18 cellular contexts compared by ENCODE assay signal in genomic region chr14:105467249-105467941, GRCh38. TPM values are rescaled to one million over a fixed set of nuclear protein-coding genes. Genes with fewer than 3 reads are reported as not detected.
DNase-seq lines count a peak whose midpoint lies in the region; ATAC-seq and TF ChIP-seq lines count a peak whose summit lies in the region.
"Had no signal": no experiment of that assay in that cellular context is flagged by ENCODE, and none has a peak within 500 bp of the region (broad histone marks: within the 10 kb centered on the region; RNA-seq: fewer than 3 reads in every experiment).

No MANE protein-coding gene starts in this region.

- DNase-seq in left ventricle myocardium inferior (no peak), left cardiac atrium (no peak), SK-N-MC (ENCODE audit: low read depth, low spot score) (no peak), right cardiac atrium (peak in 1 of 3 donors; percentile 56), NCI-H128 (lab: John Stamatoyannopoulos, UW; ENCODE audit: unreplicated experiment) (no peak), NCI-H1930 (lab: John Stamatoyannopoulos, UW) (no peak), midbrain (lab: John Stamatoyannopoulos, UW) (no peak)
- DNase-seq: ACHN; activated CD8-positive, alpha-beta T cell treated with anti-CD3 and anti-CD28 coated beads for 36 hours; activated gamma-delta T cell; activated T-cell treated with anti-CD3 and anti-CD28 coated beads for 4 hours; foreskin keratinocyte; lower lobe of right lung; NCI-H146; small intestine had no signal

- ATAC-seq in left cardiac atrium (no peak), right cardiac atrium (no peak)
- ATAC-seq: activated CD4-positive, CD25-positive, alpha-beta regulatory T cell treated with anti-CD3 and anti-CD28 coated beads, Interleukin-2, amount 50 U/mL, for 24 hours; activated CD8-positive, alpha-beta T cell treated with anti-CD3 and anti-CD28 coated beads for 36 hours; foreskin keratinocyte; lower lobe of right lung had no signal

- H3K4me1 ChIP-seq in left ventricle myocardium inferior (peaks cover 87% of the 10 kb centered on the region), right cardiac atrium (ENCODE audit: control insufficient read depth, insufficient read depth, low read length) (peaks cover 9% of the 10 kb centered on the region), urinary bladder (ENCODE audit: insufficient read depth) (no peaks in the 10 kb centered on the region)
- H3K4me1 ChIP-seq: foreskin keratinocyte had no signal

- peak overlapping the region; percentile 100 for H3K27ac ChIP-seq in left ventricle myocardium inferior (replicated peaks)
- H3K27ac ChIP-seq in SK-N-MC = peak overlapping the region; percentile 47
- peak overlapping the region; percentile 82 for H3K27ac ChIP-seq in right cardiac atrium (ENCODE audit: low read length)
- H3K27ac ChIP-seq in urinary bladder (ENCODE audit: low read depth) = peak overlapping the region; percentile 63
- H3K27ac ChIP-seq: foreskin keratinocyte, lower lobe of right lung had no signal

- no peak for TF ChIP-seq CTCF in left ventricle myocardium inferior (IDR thresholded peaks at IDR 0.05; ENCODE audit: borderline replicate concordance)

- intact Hi-C loops in left ventricle myocardium inferior (cut with micrococcal nuclease) = no loop called here
- intact Hi-C loops in left cardiac atrium (cut with DNase I) = no loop called here
- intact Hi-C loops in right cardiac atrium (cut with DNase I) = no loop called here

- H3K36me3 ChIP-seq in left ventricle myocardium inferior (peaks cover 37% of the 10 kb centered on the region), SK-N-MC (ENCODE audit: insufficient read depth, low read length) (peaks cover 48% of the 10 kb centered on the region; the same call in 1 of the 2 replicates), urinary bladder (ENCODE audit: insufficient read depth) (peaks cover 8% of the 10 kb centered on the region)

- no peak overlapping the region for H3K9ac ChIP-seq in SK-N-MC (ENCODE audit: insufficient read length)

- H3K4me3 ChIP-seq in left ventricle myocardium inferior = peak overlapping the region; percentile 92
- H3K4me3 ChIP-seq in SK-N-MC = no peak overlapping the region
- H3K4me3 ChIP-seq in right cardiac atrium (ENCODE audit: low read length) = no peak overlapping the region
- no peak overlapping the region for H3K4me3 ChIP-seq in urinary bladder (ENCODE audit: low read depth, low read length)
- H3K4me3 ChIP-seq: lower lobe of right lung had no signal

- WGBS in right cardiac atrium = 78% methylated on average over 20 of the region's 20 CpGs
- 80% methylated on average over 20 of the region's 20 CpGs for WGBS in urinary bladder

- H3K27me3 ChIP-seq in left ventricle myocardium inferior (ENCODE audit: low read depth) (no peaks in the 10 kb centered on the region), right cardiac atrium (ENCODE audit: control insufficient read depth, insufficient read depth) (no peaks in the 10 kb centered on the region)
- H3K27me3 ChIP-seq: foreskin keratinocyte had no signal

- H3K9me3 ChIP-seq in left ventricle myocardium inferior (replicated peaks) (no peaks in the 10 kb centered on the region), SK-N-MC (ENCODE audit: low read depth, low read length) (no peaks in the 10 kb centered on the region), right cardiac atrium (ENCODE audit: control insufficient read depth, low read length) (no peaks in the 10 kb centered on the region)
- H3K9me3 ChIP-seq: lower lobe of right lung had no signal

RNA-seq across cellular contexts. Expression of gene CRIP2, which starts 7.2 kb away (rescaled TPM):
- 1,068 TPM for total RNA-seq in left ventricle myocardium inferior
- total RNA-seq in left cardiac atrium = 100 to 1,000 TPM; 783 to 843 TPM
- 1,000 to 10,000 TPM; 1,091 to 1,370 (median 1,238) TPM for total RNA-seq in right cardiac atrium
- polyA plus RNA-seq in right cardiac atrium = 1,790 TPM
- 53.7 TPM for total RNA-seq in urinary bladder
- 245 TPM for polyA plus RNA-seq in urinary bladder

RNA-seq across cellular contexts. Expression of gene CRIP1, which starts 19.3 kb away (rescaled TPM):
- total RNA-seq in left ventricle myocardium inferior (65.9 TPM), left cardiac atrium (100 to 1,000 TPM; 137 to 192 TPM), right cardiac atrium (100 to 1,000 TPM; 161 to 218 (median 192) TPM), urinary bladder (9.4 TPM)
- polyA plus RNA-seq in right cardiac atrium (243 TPM), urinary bladder (92.4 TPM)

RNA-seq across cellular contexts. Expression of gene TEDC1, which starts 23.7 kb away (rescaled TPM):
- total RNA-seq in left ventricle myocardium inferior = 4.0 TPM
- total RNA-seq in left cardiac atrium = 1 to 10 TPM; 5.1 to 5.9 TPM
- 1 to 10 TPM; 5.2 to 6.9 (median 5.8) TPM for total RNA-seq in right cardiac atrium
- polyA plus RNA-seq in right cardiac atrium = 6.5 TPM
- total RNA-seq in urinary bladder = 4.2 TPM
- polyA plus RNA-seq in urinary bladder = 10.6 TPM

RNA-seq across cellular contexts. Expression of gene MTA1, which starts 47.8 kb away (rescaled TPM):
- total RNA-seq in left ventricle myocardium inferior (192 TPM), left cardiac atrium (100 to 1,000 TPM in 1 of 2 donors, 10 to 100 TPM in 1; 99.5 to 115 TPM), right cardiac atrium (100 to 1,000 TPM; 121 to 179 (median 157) TPM), urinary bladder (51.5 TPM)
- polyA plus RNA-seq in right cardiac atrium (131 TPM), urinary bladder (67.3 TPM)

RNA-seq across cellular contexts. Expression of gene TMEM121, which starts 59.0 kb away (rescaled TPM):
- total RNA-seq in left ventricle myocardium inferior (2.1 TPM), left cardiac atrium (1 to 10 TPM; 2.2 to 2.7 TPM), right cardiac atrium (1 to 10 TPM; 2.8 to 4.4 (median 3.6) TPM), urinary bladder (1.3 TPM)
- polyA plus RNA-seq in right cardiac atrium (2.3 TPM), urinary bladder (6.7 TPM)
- total RNA-seq: H1 had no signal

Comparison
In these comparisons a context has a peak if more than half of its experiments do, and no peak if none do; other contexts are left out.
1. H3K27ac ChIP-seq: peak in every context shown above with its lines; median percentile 100 in left ventricle myocardium inferior; 82 in right cardiac atrium; 63 in urinary bladder; 47 in SK-N-MC.
2. RNA of gene CRIP2, which starts 7.2 kb away (total RNA-seq): 1,091 to 1,370 TPM in right cardiac atrium, 1,068 TPM in left ventricle myocardium inferior (single experiment) and 783 to 843 TPM in left cardiac atrium; 53.7 TPM in urinary bladder (single experiment); every median in the first group is over 10 times any median in the second.